In genomic region chr2:37297632-37298031, GRCh38 we compare ENCODE assay signal across 30 cellular contexts. TPM values are rescaled to one million over a fixed set of nuclear protein-coding genes. Genes with fewer than 3 reads are reported as not detected.
"Had no signal": no experiment of that assay in that cellular context is flagged by ENCODE, and none has a peak within 500 bp of the region (broad histone marks: within the 10 kb centered on the region; RNA-seq: fewer than 3 reads in every experiment).

No MANE protein-coding gene starts in this region.

- H3K36me3 ChIP-seq: neutrophil, ovary, right lobe of liver, thoracic aorta, upper lobe of right lung, uterus had no signal

- H3K9me3 ChIP-seq: neutrophil, ovary, psoas muscle, right lobe of liver, sigmoid colon, stomach, thoracic aorta, thyroid gland, tibial nerve, upper lobe of right lung, uterus had no signal

- H3K4me1 ChIP-seq: parathyroid adenoma, right lobe of liver, thyroid gland, upper lobe of right lung, uterus had no signal

- H3K4me3 Mint-ChIP-seq: naive thymus-derived CD4-positive, alpha-beta T cell; natural killer cell treated with Interleukin-12 subunit alpha and Interleukin-12 subunit beta and Interleukin-15 and Interleukin-18, amount 100 ng/mL, for 72 hours; nephron progenitor cell; neural crest cell; stimulated activated effector memory CD8-positive, alpha-beta T cell treated with anti-CD3 and anti-CD28 coated beads, Interleukin-12 subunit alpha, Interleukin-12 subunit beta, amount 100 ng/mL, for 72 hours; stimulated activated naive B cell treated with anti-CD40 and anti-IgM and Interleukin-4, amounts not matched to agents 10 μg/mL and 1 μg/mL and 100 μg/mL, for 72 hours; stimulated activated naive CD8-positive, alpha-beta T cell treated with anti-CD3 and anti-CD28 coated beads, Interleukin-15, Interleukin-2, amounts not matched to agents 100 ng/mL and 50 ng/mL, for 24 hours; type B pancreatic cell had no signal

- H3K27ac Mint-ChIP-seq: naive thymus-derived CD4-positive, alpha-beta T cell; natural killer cell treated with Interleukin-12 subunit alpha and Interleukin-12 subunit beta and Interleukin-15 and Interleukin-18, amount 100 ng/mL, for 72 hours; nephron progenitor cell; progenitor cell of endocrine pancreas; stimulated activated effector memory CD8-positive, alpha-beta T cell treated with anti-CD3 and anti-CD28 coated beads, Interleukin-12 subunit alpha, Interleukin-12 subunit beta, amount 100 ng/mL, for 72 hours; stimulated activated naive B cell treated with anti-CD40 and anti-IgM and Interleukin-4, amounts not matched to agents 10 μg/mL and 1 μg/mL and 100 μg/mL, for 72 hours; stimulated activated naive CD8-positive, alpha-beta T cell treated with anti-CD3 and anti-CD28 coated beads, Interleukin-15, Interleukin-2, amounts not matched to agents 100 ng/mL and 50 ng/mL, for 24 hours; type B pancreatic cell had no signal

- H3K36me3 Mint-ChIP-seq: natural killer cell treated with Interleukin-12 subunit alpha and Interleukin-12 subunit beta and Interleukin-15 and Interleukin-18, amount 100 ng/mL, for 72 hours had no signal

- H3K27ac ChIP-seq: neutrophil, ovary, parathyroid adenoma, psoas muscle, right lobe of liver, sigmoid colon, stomach, thoracic aorta, thyroid gland, tibial nerve, upper lobe of right lung, uterus had no signal

- H3K9ac ChIP-seq: parathyroid adenoma had no signal

- H2AFZ ChIP-seq: parathyroid adenoma had no signal

- H3K9me3 Mint-ChIP-seq: natural killer cell treated with Interleukin-12 subunit alpha and Interleukin-12 subunit beta and Interleukin-15 and Interleukin-18, amount 100 ng/mL, for 72 hours; nephron progenitor cell; stimulated activated effector memory CD8-positive, alpha-beta T cell treated with anti-CD3 and anti-CD28 coated beads, Interleukin-12 subunit alpha, Interleukin-12 subunit beta, amount 100 ng/mL, for 72 hours; stimulated activated naive CD8-positive, alpha-beta T cell treated with anti-CD3 and anti-CD28 coated beads, Interleukin-15, Interleukin-2, amounts not matched to agents 100 ng/mL and 50 ng/mL, for 24 hours; type B pancreatic cell had no signal

- H3K27me3 ChIP-seq: neutrophil, ovary, right lobe of liver, sigmoid colon, stomach, thyroid gland, tibial nerve, upper lobe of right lung, uterus had no signal

- ATAC-seq: naive thymus-derived CD4-positive, alpha-beta T cell; natural killer cell treated with Interleukin-12 subunit alpha and Interleukin-12 subunit beta and Interleukin-15 and Interleukin-18, amount 100 ng/mL, for 72 hours; psoas muscle; right cardiac atrium; right lobe of liver; stimulated activated effector memory CD8-positive, alpha-beta T cell treated with anti-CD3 and anti-CD28 coated beads, Interleukin-12 subunit alpha, Interleukin-12 subunit beta, amount 100 ng/mL, for 72 hours; stimulated activated naive B cell treated with anti-CD40 and anti-IgM and Interleukin-4, amounts not matched to agents 10 μg/mL and 1 μg/mL and 100 μg/mL, for 72 hours; upper lobe of right lung had no signal

- H3K4me3 ChIP-seq: ovary, psoas muscle, right lobe of liver, sigmoid colon, stomach, thoracic aorta, thyroid gland, tibial nerve, upper lobe of right lung, uterus had no signal

- DNase-seq: naive thymus-derived CD4-positive, alpha-beta T cell; nephron progenitor cell; nucleus accumbens; ovary; posterior cingulate gyrus; psoas muscle; right cardiac atrium; right lobe of liver; sigmoid colon; small intestine; stimulated activated CD4-positive, alpha-beta T cell treated with anti-CD3 and anti-CD28 coated beads, Interleukin-15, amount 100 ng/mL, for 24 hours; stimulated activated CD4-positive, alpha-beta T cell treated with anti-CD3 and anti-CD28 coated beads, Interleukin-2, amount 100 ng/mL, for 24 hours; stimulated activated CD4-positive, alpha-beta T cell treated with anti-CD3 and anti-CD28 coated beads, Interleukin-2, amount 100 ng/mL, for 48 hours; stimulated activated CD4-positive, alpha-beta T cell treated with anti-CD3 and anti-CD28 coated beads, Interleukin-4, amount 100 ng/mL, for 24 hours; stimulated activated naive B cell treated with anti-CD40 and anti-IgM and Interleukin-4, amounts not matched to agents 10 μg/mL and 1 μg/mL and 100 μg/mL, for 72 hours; stimulated activated naive CD4-positive, alpha-beta T cell treated with Interleukin-2 at 50 U/mL for 16 hours; stomach; thyroid gland; upper lobe of right lung; uterus had no signal

- H3K27me3 Mint-ChIP-seq: naive thymus-derived CD4-positive, alpha-beta T cell; natural killer cell treated with Interleukin-12 subunit alpha and Interleukin-12 subunit beta and Interleukin-15 and Interleukin-18, amount 100 ng/mL, for 72 hours; progenitor cell of endocrine pancreas; stimulated activated naive B cell treated with anti-CD40 and anti-IgM and Interleukin-4, amounts not matched to agents 10 μg/mL and 1 μg/mL and 100 μg/mL, for 72 hours; stimulated activated naive CD8-positive, alpha-beta T cell treated with anti-CD3 and anti-CD28 coated beads, Interleukin-15, Interleukin-2, amounts not matched to agents 100 ng/mL and 50 ng/mL, for 24 hours; type B pancreatic cell had no signal

RNA-seq across cellular contexts. Expression of gene QPCT, which starts 46.8 kb away (rescaled TPM):
- total RNA-seq: neural crest cell had no signal
